ENCODE assay signal across 23 cellular contexts in the genomic region with DNA sequence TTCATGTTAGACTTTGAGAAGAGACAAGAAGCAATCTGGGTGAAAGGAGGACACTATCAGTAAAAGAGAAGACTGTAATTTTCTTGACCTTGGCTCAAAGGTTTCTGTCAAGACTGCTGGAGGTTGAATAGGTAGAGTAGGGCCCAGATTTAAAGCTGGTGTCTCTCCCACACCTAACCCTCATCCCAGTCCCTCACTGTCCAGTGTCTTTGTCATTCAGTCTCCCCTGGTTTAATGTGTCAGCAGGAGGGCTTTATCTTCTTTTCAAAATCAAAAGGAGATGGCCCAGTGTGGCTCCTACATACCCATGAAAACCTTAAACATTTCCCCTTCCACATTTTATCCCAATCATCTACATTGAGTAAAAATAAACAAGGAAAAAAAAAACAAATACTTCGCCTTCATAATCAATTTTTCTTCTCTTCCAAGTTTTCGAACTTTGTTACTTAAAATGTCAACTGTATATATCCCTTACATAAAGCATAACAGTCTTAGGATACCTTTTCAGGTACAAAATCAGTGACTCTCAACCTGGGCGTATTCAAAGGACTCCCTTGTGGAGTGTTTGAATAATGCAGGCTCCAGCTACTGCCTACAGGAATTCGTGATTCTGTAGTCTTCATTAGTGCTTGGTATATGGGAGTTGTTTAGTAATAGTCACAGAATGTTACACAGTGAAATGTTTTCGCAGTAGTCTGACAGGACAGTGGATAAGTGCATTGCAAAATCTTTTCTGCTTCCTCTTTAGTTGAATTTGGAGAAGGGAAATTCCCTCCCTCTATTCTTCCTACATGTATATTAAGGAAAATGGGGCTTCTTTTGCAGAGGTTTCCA.
DNase-seq lines count a peak whose midpoint lies in the region; ATAC-seq and TF ChIP-seq lines count a peak whose summit lies in the region.
"Had no signal": no experiment of that assay in that cellular context is flagged by ENCODE, and none has a peak within 500 bp of the region (broad histone marks: within the 10 kb centered on the region; RNA-seq: fewer than 3 reads in every experiment).

No MANE protein-coding gene starts in this region.

- H3K36me3 ChIP-seq in iPS DF 6.9 (ENCODE audit: control insufficient read depth, insufficient read depth, low read length), result no peaks in the 10 kb centered on the region
- H3K36me3 ChIP-seq in smooth muscle cell (ENCODE audit: low read depth), result no peaks in the 10 kb centered on the region
- H3K36me3 ChIP-seq in SK-N-SH (replicated peaks in 1 of 2; ENCODE audit: control insufficient read depth in 1 of 2, insufficient read depth in 2 of 2, low read length in 1 of 2), result no peaks in the 10 kb centered on the region

- WGBS in iPS DF 6.9 (ENCODE audit: insufficient coverage, insufficient read length), result 100% methylated on average over 1 of the region's 5 CpGs
- 52% methylated on average over 5 of the region's 5 CpGs for WGBS in smooth muscle cell (ENCODE audit: low lambda C conversion rate)
- WGBS in SK-N-SH (ENCODE audit: low lambda C conversion rate), result 75% methylated on average over 5 of the region's 5 CpGs

- no peaks in the 10 kb centered on the region for H3K36me3 Mint-ChIP-seq in WTC11
- H3K36me3 Mint-ChIP-seq: CD14-positive monocyte, natural killer cell had no signal

- peak; percentile 87 for ATAC-seq in WTC11
- ATAC-seq: natural killer cell, sciatic nerve had no signal

- H3K79me2 ChIP-seq in smooth muscle cell (ENCODE audit: low read depth) (no peaks in the 10 kb centered on the region), SK-N-SH (ENCODE audit: insufficient read depth) (no peaks in the 10 kb centered on the region)

- H3K9me3 ChIP-seq in iPS DF 6.9 (ENCODE audit: control insufficient read depth, insufficient read depth, low read length), result no peaks in the 10 kb centered on the region
- H3K9me3 ChIP-seq in smooth muscle cell (replicated peaks; ENCODE audit: low read depth), result no peaks in the 10 kb centered on the region
- H3K9me3 ChIP-seq in SK-N-SH, result no peaks in the 10 kb centered on the region

- peak overlapping the region; percentile 92 for H3K27ac Mint-ChIP-seq in WTC11
- H3K27ac Mint-ChIP-seq: CD14-positive monocyte, natural killer cell had no signal

- DNase-seq in DMS53 (lab: John Stamatoyannopoulos, UW) (peak; percentile 15), DMS53 treated with DMSO at 0.1 percent for 48 hours (lab: John Stamatoyannopoulos, UW; ENCODE audit: unreplicated experiment) (no peak), WTC11 (ENCODE audit: low spot score) (no peak), iPS DF 6.9 (ENCODE audit: low read depth, low spot score) (peak; percentile 86), smooth muscle cell (lab: John Stamatoyannopoulos, UW; ENCODE audit: unreplicated experiment) (no peak), SK-N-SH (no peak), NAMALWA (ENCODE audit: low spot score) (no peak)
- no peak for DNase-seq in stimulated activated CD4-positive, alpha-beta T cell treated with anti-CD3 and anti-CD28 coated beads, Interleukin-2, amount 100 ng/mL, for 24 hours
- DNase-seq: activated CD8-positive, alpha-beta memory T cell treated with anti-CD3 and anti-CD28 coated beads, Interleukin-2, amount 50 U/mL, for 48 hours; activated naive CD4-positive, alpha-beta T cell; dorsolateral prefrontal cortex; hypothalamus; natural killer cell; NCI-H1092; NK-92 treated with Interleukin-12 subunit alpha and Interleukin-12 subunit beta, amount 100 ng/mL, for 24 hours; Right ventricle myocardium superior; stimulated activated CD4-positive, alpha-beta T cell treated with anti-CD3 and anti-CD28 coated beads, Interleukin-2, amount 100 ng/mL, for 48 hours; stimulated activated CD8-positive, alpha-beta memory T cell treated with anti-CD3 and anti-CD28 coated beads, Interleukin-4, amount 100 ng/mL, for 48 hours; T-helper 9 cell had no signal

- CTCF ChIA-PET in WTC11 (lab: Charles Lee), result interaction anchor here (1.0 to 2.6 kb wide), 8 partner anchors 9 to 160 kb away, joined by 3 to 15 read pairs (median 4); no protein-coding TSS in a partner anchor
- CTCF ChIA-PET in SK-N-SH (lab: Yijun Ruan, JAX), result interaction anchor here (1.0 to 1.3 kb wide), 4 partner anchors 11 to 574 kb away, joined by 3 to 4 read pairs (median 3); no protein-coding TSS in a partner anchor

- H3K27me3 ChIP-seq in iPS DF 6.9 (ENCODE audit: control insufficient read depth, insufficient read depth, low read length) (no peaks in the 10 kb centered on the region), smooth muscle cell (ENCODE audit: low read depth) (no peaks in the 10 kb centered on the region), SK-N-SH (ENCODE audit: insufficient read depth) (no peaks in the 10 kb centered on the region)

- H3K9me2 ChIP-seq in SK-N-SH, result no peaks in the 10 kb centered on the region

- H2AFZ ChIP-seq in smooth muscle cell (ENCODE audit: low read depth) (peak overlapping the region; percentile 3), SK-N-SH (ENCODE audit: low read depth) (no peak overlapping the region)

- no peak for TF ChIP-seq RAD21 in SK-N-SH (IDR thresholded peaks at IDR 0.05; ENCODE audit: low read length)

- no peak overlapping the region for H3K4me2 ChIP-seq in smooth muscle cell
- no peak overlapping the region for H3K4me2 ChIP-seq in SK-N-SH

- H3K4me3 ChIP-seq in iPS DF 6.9 (ENCODE audit: low read length) (no peak overlapping the region), smooth muscle cell (no peak overlapping the region), SK-N-SH (ENCODE audit: low read depth in 2 of 2, low read length in 1 of 2) (no peak overlapping the region)
- H3K4me3 ChIP-seq: dorsolateral prefrontal cortex, lung had no signal

- H3F3A ChIP-seq in smooth muscle cell (ENCODE audit: low read depth), result no peaks in the 10 kb centered on the region
- no peaks in the 10 kb centered on the region for H3F3A ChIP-seq in SK-N-SH (replicated peaks; ENCODE audit: insufficient read depth)

- peaks cover 88% of the 10 kb centered on the region for H3K4me1 Mint-ChIP-seq in WTC11
- H3K4me1 Mint-ChIP-seq: CD14-positive monocyte, natural killer cell had no signal

- peak overlapping the region; percentile 21 for H3K4me3 Mint-ChIP-seq in WTC11
- H3K4me3 Mint-ChIP-seq: CD14-positive monocyte, natural killer cell had no signal

- H3K4me1 ChIP-seq in iPS DF 6.9 (ENCODE audit: control insufficient read depth, insufficient read depth, low read length) (peaks cover 9% of the 10 kb centered on the region; the same call in 1 of the 2 replicates), smooth muscle cell (ENCODE audit: low read depth) (peaks cover 32% of the 10 kb centered on the region), SK-N-SH (ENCODE audit: control insufficient read depth in 1 of 2, insufficient read depth in 2 of 2, low read depth in 1 of 2, low read length in 1 of 2) (peaks cover 0 to 3% of the 10 kb centered on the region in 2 experiments; a peak in 1 of 4 replicates)

- TF ChIP-seq EP300 in SK-N-SH (IDR thresholded peaks at IDR 0.05; ENCODE audit: borderline replicate concordance in 1 of 2, low read depth in 1 of 2, low read length in 1 of 2), result no peak

- H3K27me3 Mint-ChIP-seq in WTC11 (ENCODE audit: low read depth), result no peaks in the 10 kb centered on the region

- TF ChIP-seq CTCF in WTC11 (IDR thresholded peaks at IDR 0.05), result no peak
- TF ChIP-seq CTCF in smooth muscle cell (IDR thresholded peaks at IDR 0.05; ENCODE audit: borderline replicate concordance, insufficient read depth, poor library complexity, severe bottlenecking), result peak; percentile 16
- no peak for TF ChIP-seq CTCF in SK-N-SH (IDR thresholded peaks at IDR 0.05)

- POLR2A ChIA-PET in WTC11 (lab: Charles Lee) (no interaction called here), SK-N-SH (lab: Yijun Ruan, JAX) (no interaction called here)

- H4K20me1 ChIP-seq in smooth muscle cell (ENCODE audit: low read depth), result no peaks in the 10 kb centered on the region
- no peaks in the 10 kb centered on the region for H4K20me1 ChIP-seq in SK-N-SH (ENCODE audit: insufficient read depth)

- no peaks in the 10 kb centered on the region for H3K9me3 Mint-ChIP-seq in WTC11
- H3K9me3 Mint-ChIP-seq: natural killer cell had no signal

- H3K27ac ChIP-seq in iPS DF 6.9 (ENCODE audit: low read length), result no peak overlapping the region
- no peak overlapping the region for H3K27ac ChIP-seq in smooth muscle cell (ENCODE audit: low read depth)
- H3K27ac ChIP-seq in SK-N-SH (ENCODE audit: low read depth in 2 of 2, low read length in 1 of 2), result no peak overlapping the region
- H3K27ac ChIP-seq: 22Rv1, dorsolateral prefrontal cortex had no signal

- H3K9ac ChIP-seq in smooth muscle cell (ENCODE audit: low read depth) (no peak overlapping the region), SK-N-SH (no peak overlapping the region)

TF ChIP-seq in WTC11, 78 proteins besides CTCF, POLR2A, EP300 and RAD21:
- TF ChIP-seq ETV6 (CRISPR knock-in tag; IDR thresholded peaks at IDR 0.05) (0 out of 2 replicates have a peak, but pooled peaks have one; percentile 40), TEAD1 (CRISPR knock-in tag; IDR thresholded peaks at IDR 0.05) (peak; percentile 48; the same call in 1 of the 2 replicates), SMAD4 (CRISPR knock-in tag; IDR thresholded peaks at IDR 0.05) (no peak), ZNF423 (CRISPR knock-in tag; IDR thresholded peaks at IDR 0.05) (0 out of 2 replicates have a peak, but pooled peaks have one; percentile 22)

TF ChIP-seq in SK-N-SH, 30 proteins besides CTCF, POLR2A, EP300 and RAD21 (continues in another document):
- TF ChIP-seq SIN3A (IDR thresholded peaks at IDR 0.05; ENCODE audit: borderline replicate concordance, low read depth, low read length) (no peak), MAX (IDR thresholded peaks at IDR 0.05; ENCODE audit: low read depth) (no peak), RXRA (IDR thresholded peaks at IDR 0.05; ENCODE audit: borderline replicate concordance, low read depth) (no peak), ELF1 (IDR thresholded peaks at IDR 0.05) (no peak), RFX5 (IDR thresholded peaks at IDR 0.05; ENCODE audit: low read length) (no peak), MXI1 (IDR thresholded peaks at IDR 0.05; ENCODE audit: low read depth, low read length) (no peak), FOXM1 (IDR thresholded peaks at IDR 0.05; ENCODE audit: low read depth) (no peak), MEF2A (IDR thresholded peaks at IDR 0.05; ENCODE audit: borderline replicate concordance, low read depth) (no peak), JUND (IDR thresholded peaks at IDR 0.05) (no peak), TCF12 (IDR thresholded peaks at IDR 0.05) (no peak), RCOR1 (IDR thresholded peaks at IDR 0.05; ENCODE audit: low read length) (no peak), SMC3 (IDR thresholded peaks at IDR 0.05; ENCODE audit: low read depth, low read length) (no peak)

Comparison
In these comparisons a context has a peak if more than half of its experiments do, and no peak if none do; other contexts are left out.
1. DNase-seq: peak in DMS53 (single experiment) and iPS DF 6.9 (single experiment); none in DMS53 treated with DMSO at 0.1 percent for 48 hours (single experiment), WTC11 (single experiment), smooth muscle cell (single experiment), SK-N-SH (single experiment), stimulated activated CD4-positive, alpha-beta T cell treated with anti-CD3 and anti-CD28 coated beads, Interleukin-2, amount 100 ng/mL, for 24 hours (0 of 2) and NAMALWA (single experiment).